ENCODE assay signal across 16 cellular contexts in the genomic region with DNA sequence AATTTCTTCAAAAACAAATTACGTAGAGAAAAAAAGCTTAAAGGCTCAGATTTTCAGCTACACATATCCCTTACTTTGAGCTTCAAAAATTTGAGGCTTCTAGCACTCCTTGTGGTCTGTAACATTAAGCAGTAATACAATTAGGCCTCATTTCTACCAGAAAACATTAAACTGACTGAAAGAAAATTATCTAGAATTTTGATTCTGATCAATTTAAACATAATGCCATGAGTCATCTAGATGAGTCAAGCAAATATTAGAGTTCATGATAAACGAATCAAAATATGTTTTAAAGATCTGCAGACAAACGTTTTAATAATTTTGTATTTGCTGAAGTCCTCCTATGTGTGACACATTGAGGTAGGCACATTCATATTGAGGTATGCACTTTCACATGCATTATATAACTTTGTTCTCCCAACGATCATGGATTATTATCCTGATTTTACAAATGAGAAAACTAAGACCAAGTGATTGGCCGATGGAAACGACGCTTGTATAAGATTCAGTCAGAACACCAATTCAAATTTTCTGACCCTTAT. TPM values are rescaled to one million over a fixed set of nuclear protein-coding genes. Genes with fewer than 3 reads are reported as not detected.
DNase-seq lines count a peak whose midpoint lies in the region; ATAC-seq, FAIRE-seq and TF ChIP-seq lines count a peak whose summit lies in the region.
"Had no signal": no experiment of that assay in that cellular context is flagged by ENCODE, and none has a peak within 500 bp of the region (broad histone marks: within the 10 kb centered on the region; RNA-seq: fewer than 3 reads in every experiment).

No MANE protein-coding gene starts in this region.

- no peak for DNase-seq in natural killer cell
- no peak for DNase-seq in natural killer cell treated with Interleukin-12 subunit alpha and Interleukin-12 subunit beta and Interleukin-15 and Interleukin-18, amount 100 ng/mL, for 72 hours (ENCODE audit: low spot score)
- DNase-seq in SK-N-SH = peak; percentile 11
- DNase-seq in fibroblast of peridontal ligament (ENCODE audit: extremely low read depth) = peak; percentile 35
- DNase-seq in hypothalamus (lab: John Stamatoyannopoulos, UW) = no peak
- no peak for DNase-seq in GM19239 (ENCODE audit: insufficient read length, low spot score)
- no peak for DNase-seq in SK-N-DZ (ENCODE audit: low spot score)
- DNase-seq in dorsolateral prefrontal cortex = no peak
- DNase-seq: activated CD4-positive, alpha-beta T cell treated with anti-CD3 and anti-CD28 coated beads for 4 hours; activated naive CD8-positive, alpha-beta T cell treated with anti-CD3 and anti-CD28 coated beads, Interleukin-2, amount 10 ng/mL, durations not matched to agents 7 days and 5 days; heart right ventricle; NCI-H2107; NCI-H526 treated with DMSO at 0.1 percent for 48 hours had no signal

- H3K4me3 ChIP-seq in SK-N-SH (ENCODE audit: low read depth in 2 of 2, low read length in 1 of 2) (no peak overlapping the region), dorsolateral prefrontal cortex (peak overlapping the region in 22 of 59 donors; percentile 1 to 98 (median 88))
- H3K4me3 ChIP-seq: heart right ventricle had no signal

- no peaks in the 10 kb centered on the region for H3K9me3 ChIP-seq in SK-N-SH
- H3K9me3 ChIP-seq: heart right ventricle had no signal

- POLR2A ChIA-PET in SK-N-SH (lab: Yijun Ruan, JAX) = no interaction called here

- H3K4me1 ChIP-seq in SK-N-SH (ENCODE audit: control insufficient read depth in 1 of 2, insufficient read depth in 2 of 2, low read depth in 1 of 2, low read length in 1 of 2) = peaks cover 15 to 20% of the 10 kb centered on the region in 2 experiments; a peak in 3 of 4 replicates

- H3K27ac Mint-ChIP-seq in natural killer cell = peak overlapping the region; percentile 63 to 75
- H3K27ac Mint-ChIP-seq in natural killer cell treated with Interleukin-12 subunit alpha and Interleukin-12 subunit beta and Interleukin-15 and Interleukin-18, amount 100 ng/mL, for 72 hours = peak overlapping the region in 1 of 2 donors; percentile 36
- H3K27ac Mint-ChIP-seq: activated naive CD8-positive, alpha-beta T cell treated with anti-CD3 and anti-CD28 coated beads, Interleukin-2, amount 10 ng/mL, durations not matched to agents 7 days and 5 days; mesothelial cell of epicardium had no signal

- TF ChIP-seq CTCF in natural killer cell (IDR thresholded peaks at IDR 0.05) (no peak), SK-N-SH (IDR thresholded peaks at IDR 0.05) (peak; percentile 31), dorsolateral prefrontal cortex (IDR thresholded peaks at IDR 0.05 in 54 of 56, conservative IDR thresholded peaks at IDR 0.05 in 2 of 56; ENCODE audit: low read depth in 1 of 56, partially characterized antibody in 56 of 56) (no peak)

- H3K9ac ChIP-seq in SK-N-SH = no peak overlapping the region

- H3K27me3 Mint-ChIP-seq in natural killer cell (ENCODE audit: low read depth in 2 of 2) = no peaks in the 10 kb centered on the region
- H3K27me3 Mint-ChIP-seq in natural killer cell treated with Interleukin-12 subunit alpha and Interleukin-12 subunit beta and Interleukin-15 and Interleukin-18, amount 100 ng/mL, for 72 hours = no peaks in the 10 kb centered on the region
- H3K27me3 Mint-ChIP-seq: activated naive CD8-positive, alpha-beta T cell treated with anti-CD3 and anti-CD28 coated beads, Interleukin-2, amount 10 ng/mL, durations not matched to agents 7 days and 5 days had no signal

- no peak for TF ChIP-seq EP300 in SK-N-SH (IDR thresholded peaks at IDR 0.05; ENCODE audit: borderline replicate concordance in 1 of 2, low read depth in 1 of 2, low read length in 1 of 2)

- FAIRE-seq in GM19239 (lab: Jason Lieb, UNC) = no peak
- FAIRE-seq: colon, HTR-8/SVneo had no signal

- H2AFZ ChIP-seq in SK-N-SH (ENCODE audit: low read depth) = no peak overlapping the region

- CTCF ChIA-PET in SK-N-SH (lab: Yijun Ruan, JAX) = interaction anchor here (0.6 to 1.3 kb wide), 5 partner anchors 9 to 1029 kb away, joined by 3 to 9 read pairs (median 4); no protein-coding TSS in a partner anchor

- intact Hi-C loops in natural killer cell (cut with micrococcal nuclease) (no loop called here), dorsolateral prefrontal cortex (cut with DNase I) (loop anchor here (5.0 to 10.0 kb wide), 4 partner anchors 207 to 523 kb away; a partner anchor contains a TSS)

- H3K36me3 Mint-ChIP-seq in natural killer cell = no peaks in the 10 kb centered on the region
- no peaks in the 10 kb centered on the region for H3K36me3 Mint-ChIP-seq in natural killer cell treated with Interleukin-12 subunit alpha and Interleukin-12 subunit beta and Interleukin-15 and Interleukin-18, amount 100 ng/mL, for 72 hours
- H3K36me3 Mint-ChIP-seq: mesothelial cell of epicardium had no signal

- no peaks in the 10 kb centered on the region for H3K9me2 ChIP-seq in SK-N-SH

- H3F3A ChIP-seq in SK-N-SH (replicated peaks; ENCODE audit: insufficient read depth) = peaks cover 15% of the 10 kb centered on the region

- H3K79me2 ChIP-seq in SK-N-SH (ENCODE audit: insufficient read depth) = peaks cover 91% of the 10 kb centered on the region

- no peaks in the 10 kb centered on the region for H3K27me3 ChIP-seq in SK-N-SH (ENCODE audit: insufficient read depth)
- no peaks in the 10 kb centered on the region for H3K27me3 ChIP-seq in dorsolateral prefrontal cortex
- H3K27me3 ChIP-seq: heart right ventricle had no signal

- peaks cover 49 to 60% of the 10 kb centered on the region in 2 donors for H3K4me1 Mint-ChIP-seq in natural killer cell
- H3K4me1 Mint-ChIP-seq in natural killer cell treated with Interleukin-12 subunit alpha and Interleukin-12 subunit beta and Interleukin-15 and Interleukin-18, amount 100 ng/mL, for 72 hours (ENCODE audit: low read depth in 2 of 2) = peaks cover 26 to 32% of the 10 kb centered on the region in 2 donors

- no peak for ATAC-seq in natural killer cell
- no peak for ATAC-seq in natural killer cell treated with Interleukin-12 subunit alpha and Interleukin-12 subunit beta and Interleukin-15 and Interleukin-18, amount 100 ng/mL, for 72 hours
- ATAC-seq: heart right ventricle had no signal

- H3K27ac ChIP-seq in SK-N-SH (ENCODE audit: low read depth in 2 of 2, low read length in 1 of 2) (peak overlapping the region; percentile 48 to 84), dorsolateral prefrontal cortex (peak overlapping the region in 1 of 59 donors; percentile 19)

- 41% methylated on average over 7 of the region's 7 CpGs for WGBS in SK-N-SH (ENCODE audit: low lambda C conversion rate)

- TF ChIP-seq RAD21 in SK-N-SH (IDR thresholded peaks at IDR 0.05; ENCODE audit: low read length) = no peak

- H3K4me3 Mint-ChIP-seq in natural killer cell = peak overlapping the region; percentile 55
- no peak overlapping the region for H3K4me3 Mint-ChIP-seq in natural killer cell treated with Interleukin-12 subunit alpha and Interleukin-12 subunit beta and Interleukin-15 and Interleukin-18, amount 100 ng/mL, for 72 hours
- H3K4me3 Mint-ChIP-seq: activated naive CD8-positive, alpha-beta T cell treated with anti-CD3 and anti-CD28 coated beads, Interleukin-2, amount 10 ng/mL, durations not matched to agents 7 days and 5 days; mesothelial cell of epicardium had no signal

- H3K36me3 ChIP-seq in SK-N-SH (replicated peaks in 1 of 2; ENCODE audit: control insufficient read depth in 1 of 2, insufficient read depth in 2 of 2, low read length in 1 of 2) = no peaks in the 10 kb centered on the region
- H3K36me3 ChIP-seq: heart right ventricle had no signal

- no peak overlapping the region for H3K4me2 ChIP-seq in SK-N-SH

- no peaks in the 10 kb centered on the region for H3K9me3 Mint-ChIP-seq in natural killer cell
- no peaks in the 10 kb centered on the region for H3K9me3 Mint-ChIP-seq in natural killer cell treated with Interleukin-12 subunit alpha and Interleukin-12 subunit beta and Interleukin-15 and Interleukin-18, amount 100 ng/mL, for 72 hours
- H3K9me3 Mint-ChIP-seq: activated naive CD8-positive, alpha-beta T cell treated with anti-CD3 and anti-CD28 coated beads, Interleukin-2, amount 10 ng/mL, durations not matched to agents 7 days and 5 days; mesothelial cell of epicardium had no signal

- no peaks in the 10 kb centered on the region; the same call in 1 of the 2 replicates for H4K20me1 ChIP-seq in SK-N-SH (ENCODE audit: insufficient read depth)

TF ChIP-seq in SK-N-SH, 30 proteins besides CTCF, POLR2A, EP300 and RAD21:
- TF ChIP-seq TAF1 (IDR thresholded peaks at IDR 0.05; ENCODE audit: borderline replicate concordance, low read depth, low read length) = no peak
- no peak for TF ChIP-seq FOSL2 (IDR thresholded peaks at IDR 0.05; ENCODE audit: borderline replicate concordance, low read depth)
- TF ChIP-seq MEF2A (IDR thresholded peaks at IDR 0.05; ENCODE audit: borderline replicate concordance, low read depth) = no peak
- TF ChIP-seq EZH2phosphoT487 (IDR thresholded peaks at IDR 0.05; ENCODE audit: borderline replicate concordance, low read depth) = no peak
- TF ChIP-seq, protein P1, sequence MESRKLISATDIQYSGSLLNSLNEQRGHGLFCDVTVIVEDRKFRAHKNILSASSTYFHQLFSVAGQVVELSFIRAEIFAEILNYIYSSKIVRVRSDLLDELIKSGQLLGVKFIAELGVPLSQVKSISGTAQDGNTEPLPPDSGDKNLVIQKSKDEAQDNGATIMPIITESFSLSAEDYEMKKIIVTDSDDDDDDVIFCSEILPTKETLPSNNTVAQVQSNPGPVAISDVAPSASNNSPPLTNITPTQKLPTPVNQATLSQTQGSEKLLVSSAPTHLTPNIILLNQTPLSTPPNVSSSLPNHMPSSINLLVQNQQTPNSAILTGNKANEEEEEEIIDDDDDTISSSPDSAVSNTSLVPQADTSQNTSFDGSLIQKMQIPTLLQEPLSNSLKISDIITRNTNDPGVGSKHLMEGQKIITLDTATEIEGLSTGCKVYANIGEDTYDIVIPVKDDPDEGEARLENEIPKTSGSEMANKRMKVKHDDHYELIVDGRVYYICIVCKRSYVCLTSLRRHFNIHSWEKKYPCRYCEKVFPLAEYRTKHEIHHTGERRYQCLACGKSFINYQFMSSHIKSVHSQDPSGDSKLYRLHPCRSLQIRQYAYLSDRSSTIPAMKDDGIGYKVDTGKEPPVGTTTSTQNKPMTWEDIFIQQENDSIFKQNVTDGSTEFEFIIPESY (IDR thresholded peaks at IDR 0.05; ENCODE audit: borderline replicate concordance, low read depth) = no peak

RNA-seq across cellular contexts. Expression of a gene that starts 4.3 kb away (rescaled TPM):
- 100 to 1,000 TPM; 133 to 154 (median 138) TPM for total RNA-seq in natural killer cell
- 100 to 1,000 TPM in 1 of 2 donors, 10 to 100 TPM in 1; 99.0 to 105 TPM for total RNA-seq in natural killer cell treated with Interleukin-12 subunit alpha and Interleukin-12 subunit beta and Interleukin-15 and Interleukin-18, amount 100 ng/mL, for 72 hours
- polyA plus RNA-seq in SK-N-SH (2012; rRNA removed) = 9.5 and 10.6 TPM in 2 replicates
- 13.2 and 13.7 TPM in 2 replicates for polyA plus RNA-seq in SK-N-SH (2012; cell fraction: cytosol; rRNA removed)
- polyA plus RNA-seq in SK-N-SH (2012; cell fraction: nucleus; rRNA removed) = 12.0 and 18.9 TPM in 2 replicates
- polyA plus RNA-seq in SK-N-DZ (2014; cell fraction: cytosol; rRNA removed) = 58.0 and 65.6 TPM in 2 replicates
- 38.9 and 51.6 TPM in 2 replicates for polyA plus RNA-seq in SK-N-DZ (2014; cell fraction: nucleus; rRNA removed)
- total RNA-seq in dorsolateral prefrontal cortex = 100 to 1,000 TPM in 38 of 120 experiments, 10 to 100 TPM in 82; 57.8 to 129 (median 93.5) TPM

Comparison
In these comparisons a context has a peak if more than half of its experiments do, and no peak if none do; other contexts are left out.
1. DNase-seq: peak in SK-N-SH (single experiment) and fibroblast of peridontal ligament (single experiment); none in natural killer cell (single experiment), natural killer cell treated with Interleukin-12 subunit alpha and Interleukin-12 subunit beta and Interleukin-15 and Interleukin-18, amount 100 ng/mL, for 72 hours (single experiment), hypothalamus (0 of 51), GM19239 (single experiment), SK-N-DZ (single experiment) and dorsolateral prefrontal cortex (0 of 10).